In the genomic region with DNA sequence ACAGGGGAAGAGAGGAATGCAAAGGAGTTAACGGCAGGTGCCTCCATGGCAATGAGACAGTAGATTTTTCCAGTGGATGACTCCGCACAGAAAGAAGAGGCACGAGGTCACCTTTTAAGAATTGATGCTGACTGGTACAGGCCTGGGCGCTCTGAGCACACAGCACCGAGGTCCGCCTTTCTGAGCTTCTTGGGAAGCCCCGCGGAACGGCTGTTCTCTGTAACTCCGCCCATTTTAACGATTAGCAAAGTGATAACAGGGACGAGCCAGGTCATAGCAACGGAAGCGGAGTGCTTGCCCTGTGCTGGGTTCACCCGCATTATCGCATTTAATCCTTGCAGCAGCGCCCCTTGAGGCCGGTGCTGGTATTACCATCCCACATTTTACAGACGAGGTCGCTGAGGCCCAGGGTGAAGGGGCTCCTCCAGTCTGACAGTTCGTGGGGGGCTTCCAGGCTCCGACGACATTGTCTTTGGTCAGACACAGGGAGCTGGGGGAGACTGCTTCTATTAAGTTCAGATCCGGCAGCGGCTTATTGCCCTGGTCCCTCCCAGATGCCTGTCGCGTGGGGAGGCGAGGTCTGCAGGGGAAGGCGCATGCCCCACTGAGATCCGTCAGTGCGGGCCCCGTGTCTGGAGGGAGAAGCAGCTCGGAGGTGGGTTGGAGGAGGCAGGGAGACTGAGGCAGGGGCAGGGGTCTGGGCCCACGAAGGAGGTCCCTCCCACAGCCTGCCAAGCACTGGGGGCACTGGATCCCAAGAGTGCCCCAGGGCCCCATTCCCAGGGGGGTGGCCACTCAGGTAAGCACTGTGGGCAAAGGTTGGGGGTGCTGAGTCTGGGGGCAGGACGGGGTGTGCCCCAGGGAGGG, we compare ENCODE assay signal across 8 cellular contexts. TPM values are rescaled to one million over a fixed set of nuclear protein-coding genes. Genes with fewer than 3 reads are reported as not detected.
DNase-seq lines count a peak whose midpoint lies in the region; ATAC-seq and TF ChIP-seq lines count a peak whose summit lies in the region.

No MANE protein-coding gene starts in this region.

- H3K36me3 ChIP-seq in GM23338 (ENCODE audit: insufficient read depth): no peaks in the 10 kb centered on the region

- peak overlapping the region; percentile 34; the same call in 1 of the 2 replicates for H3K4me2 ChIP-seq in GM23338

- H3K4me1 Mint-ChIP-seq in GM23338: peaks cover 12% of the 10 kb centered on the region
- H3K4me1 Mint-ChIP-seq in activated CD4-positive, alpha-beta T cell treated with anti-CD3 and anti-CD28 coated beads, Interleukin-2, amount 10 ng/mL, durations not matched to agents 7 days and 5 days: peaks cover 26% of the 10 kb centered on the region

- peak overlapping the region; percentile 34 for H3K4me3 ChIP-seq in GM23338

- no peaks in the 10 kb centered on the region for H3K36me3 Mint-ChIP-seq in GM23338 (ENCODE audit: low read depth)
- H3K36me3 Mint-ChIP-seq in activated CD4-positive, alpha-beta T cell treated with anti-CD3 and anti-CD28 coated beads, Interleukin-2, amount 10 ng/mL, durations not matched to agents 7 days and 5 days (ENCODE audit: low read depth): no peaks in the 10 kb centered on the region

- no peaks in the 10 kb centered on the region for H3K9me2 ChIP-seq in GM23338 (ENCODE audit: insufficient read depth)

- CTCF ChIA-PET in activated CD4-positive, alpha-beta T cell treated with anti-CD3 and anti-CD28 coated beads, Interleukin-2, amount 10 ng/mL, durations not matched to agents 7 days and 5 days (lab: Charles Lee): interaction anchor here (1.1 to 2.7 kb wide), 7 partner anchors 8 to 245 kb away, joined by 3 to 9 read pairs (median 3); no protein-coding TSS in a partner anchor

- no peak overlapping the region for H3K27ac ChIP-seq in GM23338 (ENCODE audit: low read depth)

- H3K4me1 ChIP-seq in GM23338 (ENCODE audit: insufficient read depth): no peaks in the 10 kb centered on the region

- H3K79me2 ChIP-seq in GM23338 (replicated peaks; ENCODE audit: insufficient read depth): no peaks in the 10 kb centered on the region

- peaks cover 13% of the 10 kb centered on the region for H3K27me3 Mint-ChIP-seq in GM23338 (ENCODE audit: insufficient read depth, low read depth, poor library complexity)
- no peaks in the 10 kb centered on the region for H3K27me3 Mint-ChIP-seq in activated CD4-positive, alpha-beta T cell treated with anti-CD3 and anti-CD28 coated beads, Interleukin-2, amount 10 ng/mL, durations not matched to agents 7 days and 5 days

- H3K4me3 Mint-ChIP-seq in GM23338: peak overlapping the region; percentile 57
- H3K4me3 Mint-ChIP-seq in activated CD4-positive, alpha-beta T cell treated with anti-CD3 and anti-CD28 coated beads, Interleukin-2, amount 10 ng/mL, durations not matched to agents 7 days and 5 days: peak overlapping the region; percentile 45

- DNase-seq in CD1c-positive myeloid dendritic cell (ENCODE audit: extremely low spot score): peak; percentile 70
- peak; percentile 93 for DNase-seq in GM23338 (ENCODE audit: low spot score)
- DNase-seq in NCI-H460 (ENCODE audit: extremely low read depth, low read depth): peak; percentile 65
- DNase-seq in activated CD4-positive, alpha-beta T cell treated with anti-CD3 and anti-CD28 coated beads, Interleukin-2, amount 10 ng/mL, durations not matched to agents 7 days and 5 days: peak; percentile 78
- peak; percentile 62 for DNase-seq in dermis blood vessel endothelial cell
- peak; percentile 17 to 44 for DNase-seq in lung microvascular endothelial cell (ENCODE audit: low read depth in 2 of 2)
- peak; percentile 67 to 75 (median 69) for DNase-seq in stimulated activated CD4-positive, alpha-beta T cell treated with anti-CD3 and anti-CD28 coated beads, TNF-alpha, amount 100 ng/mL, for 48 hours (ENCODE audit: low read depth in 3 of 3)

- ATAC-seq in GM23338 (peak; percentile 82), HG03565 (IDR thresholded peaks at IDR 0.05; ENCODE audit: unreplicated experiment) (no peak)

- no peaks in the 10 kb centered on the region for H3K27me3 ChIP-seq in GM23338 (ENCODE audit: insufficient read depth)

- no peaks in the 10 kb centered on the region for H3K9me3 Mint-ChIP-seq in GM23338
- H3K9me3 Mint-ChIP-seq in activated CD4-positive, alpha-beta T cell treated with anti-CD3 and anti-CD28 coated beads, Interleukin-2, amount 10 ng/mL, durations not matched to agents 7 days and 5 days: no peaks in the 10 kb centered on the region

- peak overlapping the region; percentile 94 for H2AFZ ChIP-seq in GM23338

- POLR2A ChIA-PET in activated CD4-positive, alpha-beta T cell treated with anti-CD3 and anti-CD28 coated beads, Interleukin-2, amount 10 ng/mL, durations not matched to agents 7 days and 5 days (lab: Charles Lee): no interaction called here

- no peaks in the 10 kb centered on the region for H3F3A ChIP-seq in GM23338 (replicated peaks; ENCODE audit: low read depth)

- peak; percentile 83 to 90 for TF ChIP-seq CTCF in GM23338 (conservative IDR thresholded peaks at IDR 0.05; ENCODE audit: low read depth in 2 of 2)

- no peak overlapping the region for H3K27ac Mint-ChIP-seq in GM23338
- peak overlapping the region; percentile 27 for H3K27ac Mint-ChIP-seq in activated CD4-positive, alpha-beta T cell treated with anti-CD3 and anti-CD28 coated beads, Interleukin-2, amount 10 ng/mL, durations not matched to agents 7 days and 5 days

- H4K20me1 ChIP-seq in GM23338 (replicated peaks; ENCODE audit: insufficient read depth): no peaks in the 10 kb centered on the region

TF ChIP-seq in GM23338, 12 proteins besides CTCF, POLR2A, EP300 and RAD21:
- TF ChIP-seq POLR2AphosphoS5 (IDR thresholded peaks at IDR 0.05; ENCODE audit: low read depth) (no peak), STAT1 (IDR thresholded peaks at IDR 0.05; ENCODE audit: unreplicated experiment) (no peak), JUNB (IDR thresholded peaks at IDR 0.05; ENCODE audit: unreplicated experiment) (no peak)
- TF ChIP-seq, protein P1, sequence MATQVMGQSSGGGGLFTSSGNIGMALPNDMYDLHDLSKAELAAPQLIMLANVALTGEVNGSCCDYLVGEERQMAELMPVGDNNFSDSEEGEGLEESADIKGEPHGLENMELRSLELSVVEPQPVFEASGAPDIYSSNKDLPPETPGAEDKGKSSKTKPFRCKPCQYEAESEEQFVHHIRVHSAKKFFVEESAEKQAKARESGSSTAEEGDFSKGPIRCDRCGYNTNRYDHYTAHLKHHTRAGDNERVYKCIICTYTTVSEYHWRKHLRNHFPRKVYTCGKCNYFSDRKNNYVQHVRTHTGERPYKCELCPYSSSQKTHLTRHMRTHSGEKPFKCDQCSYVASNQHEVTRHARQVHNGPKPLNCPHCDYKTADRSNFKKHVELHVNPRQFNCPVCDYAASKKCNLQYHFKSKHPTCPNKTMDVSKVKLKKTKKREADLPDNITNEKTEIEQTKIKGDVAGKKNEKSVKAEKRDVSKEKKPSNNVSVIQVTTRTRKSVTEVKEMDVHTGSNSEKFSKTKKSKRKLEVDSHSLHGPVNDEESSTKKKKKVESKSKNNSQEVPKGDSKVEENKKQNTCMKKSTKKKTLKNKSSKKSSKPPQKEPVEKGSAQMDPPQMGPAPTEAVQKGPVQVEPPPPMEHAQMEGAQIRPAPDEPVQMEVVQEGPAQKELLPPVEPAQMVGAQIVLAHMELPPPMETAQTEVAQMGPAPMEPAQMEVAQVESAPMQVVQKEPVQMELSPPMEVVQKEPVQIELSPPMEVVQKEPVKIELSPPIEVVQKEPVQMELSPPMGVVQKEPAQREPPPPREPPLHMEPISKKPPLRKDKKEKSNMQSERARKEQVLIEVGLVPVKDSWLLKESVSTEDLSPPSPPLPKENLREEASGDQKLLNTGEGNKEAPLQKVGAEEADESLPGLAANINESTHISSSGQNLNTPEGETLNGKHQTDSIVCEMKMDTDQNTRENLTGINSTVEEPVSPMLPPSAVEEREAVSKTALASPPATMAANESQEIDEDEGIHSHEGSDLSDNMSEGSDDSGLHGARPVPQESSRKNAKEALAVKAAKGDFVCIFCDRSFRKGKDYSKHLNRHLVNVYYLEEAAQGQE (IDR thresholded peaks at IDR 0.05; ENCODE audit: unreplicated experiment): no peak

RNA-seq across cellular contexts. Expression of gene HMCN2, which starts 22.3 kb away (rescaled TPM):
- total RNA-seq in GM23338 (2014; rRNA removed; shearing (Covaris generic)): 2.6 and 4.7 TPM in 2 replicates
- 1.3 and 2.1 TPM in 2 replicates for polyA plus RNA-seq in GM23338 (2016; fragmentation: Nextera tagmentation; extraction: Ambion mirVana)
- total RNA-seq in NCI-H460 (2014; rRNA removed; shearing (Covaris generic)): 0.20 and 0.38 TPM in 2 replicates
- polyA plus RNA-seq in NCI-H460 (2014; cell fraction: nucleus; rRNA removed): 0.43 and 1.1 TPM in 2 replicates
- not detected for total RNA-seq in activated CD4-positive, alpha-beta T cell treated with anti-CD3 and anti-CD28 coated beads, Interleukin-2, amount 10 ng/mL, durations not matched to agents 7 days and 5 days
- total RNA-seq in dermis blood vessel endothelial cell: under 0.01 and 1.0 TPM in 2 replicates
- total RNA-seq in lung microvascular endothelial cell: under 0.01 TPM in 1 of 2 replicates, not detected in the other

Comparison
In these comparisons a context has a peak if more than half of its experiments do, and no peak if none do; other contexts are left out.
1. DNase-seq: peak in every context shown above with its lines; median percentile 93 in GM23338; 78 in activated CD4-positive, alpha-beta T cell treated with anti-CD3 and anti-CD28 coated beads, Interleukin-2, amount 10 ng/mL, durations not matched to agents 7 days and 5 days; 70 in CD1c-positive myeloid dendritic cell; 69 in stimulated activated CD4-positive, alpha-beta T cell treated with anti-CD3 and anti-CD28 coated beads, TNF-alpha, amount 100 ng/mL, for 48 hours; 65 in NCI-H460; 62 in dermis blood vessel endothelial cell; 30 in lung microvascular endothelial cell.